In the genomic region with DNA sequence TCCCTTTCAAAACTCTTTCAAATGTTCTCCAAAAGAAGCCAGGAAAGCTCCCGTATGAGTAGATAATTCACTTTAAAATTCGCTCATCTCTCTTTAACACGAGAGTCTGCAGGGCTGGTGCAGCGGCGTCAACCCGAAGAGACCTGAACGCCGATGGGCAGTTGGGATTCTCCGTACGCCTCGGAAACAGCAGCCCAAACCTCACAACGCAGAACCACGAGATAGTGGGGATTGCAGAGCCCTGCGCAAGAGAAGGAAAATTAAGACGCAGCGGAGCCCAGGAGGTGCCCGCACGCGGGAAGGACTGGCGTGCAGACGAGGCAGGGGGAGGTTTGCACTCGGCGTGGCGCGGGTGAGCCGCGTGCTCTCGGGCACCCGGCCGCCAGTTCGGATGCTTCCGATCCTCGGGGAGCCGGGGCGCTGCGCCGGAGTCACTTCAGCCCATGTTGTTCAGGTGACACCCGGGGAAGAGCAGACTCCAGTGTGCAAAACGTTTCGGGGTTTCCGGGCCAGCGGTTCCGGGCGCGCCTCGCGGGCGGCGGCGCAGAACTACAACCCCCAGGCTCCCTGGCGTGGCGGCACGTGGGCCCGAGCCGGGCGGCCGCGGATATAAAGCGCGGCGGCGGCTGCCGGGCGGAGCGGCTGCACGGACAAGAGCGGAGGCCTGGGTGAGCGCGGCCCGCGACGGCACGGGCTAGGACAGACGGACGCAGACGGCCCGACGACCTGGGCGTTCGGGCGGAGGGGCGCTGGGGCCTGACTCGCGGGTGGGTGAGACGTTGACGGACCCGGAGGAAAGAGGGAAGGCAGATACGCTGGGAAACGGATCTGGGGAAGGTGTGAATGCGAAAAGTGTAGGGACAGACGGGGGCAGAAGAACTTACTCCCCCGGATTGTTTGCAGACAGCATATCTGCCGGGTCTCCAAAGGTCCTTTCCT, we compare ENCODE assay signal across 1 cellular context.
TF ChIP-seq lines count a peak whose summit lies in the region.

A gene with protein sequence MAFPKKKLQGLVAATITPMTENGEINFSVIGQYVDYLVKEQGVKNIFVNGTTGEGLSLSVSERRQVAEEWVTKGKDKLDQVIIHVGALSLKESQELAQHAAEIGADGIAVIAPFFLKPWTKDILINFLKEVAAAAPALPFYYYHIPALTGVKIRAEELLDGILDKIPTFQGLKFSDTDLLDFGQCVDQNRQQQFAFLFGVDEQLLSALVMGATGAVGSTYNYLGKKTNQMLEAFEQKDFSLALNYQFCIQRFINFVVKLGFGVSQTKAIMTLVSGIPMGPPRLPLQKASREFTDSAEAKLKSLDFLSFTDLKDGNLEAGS (plus strand): TSS at position 636 of the 939 bp plus-strand sequence. CDS start 4,599 bp downstream, outside the sequence.

TF ChIP-seq in K562, 482 proteins besides CTCF, POLR2A, EP300 and RAD21 (continued from another document and continues in another):
- TF ChIP-seq, protein P1, sequence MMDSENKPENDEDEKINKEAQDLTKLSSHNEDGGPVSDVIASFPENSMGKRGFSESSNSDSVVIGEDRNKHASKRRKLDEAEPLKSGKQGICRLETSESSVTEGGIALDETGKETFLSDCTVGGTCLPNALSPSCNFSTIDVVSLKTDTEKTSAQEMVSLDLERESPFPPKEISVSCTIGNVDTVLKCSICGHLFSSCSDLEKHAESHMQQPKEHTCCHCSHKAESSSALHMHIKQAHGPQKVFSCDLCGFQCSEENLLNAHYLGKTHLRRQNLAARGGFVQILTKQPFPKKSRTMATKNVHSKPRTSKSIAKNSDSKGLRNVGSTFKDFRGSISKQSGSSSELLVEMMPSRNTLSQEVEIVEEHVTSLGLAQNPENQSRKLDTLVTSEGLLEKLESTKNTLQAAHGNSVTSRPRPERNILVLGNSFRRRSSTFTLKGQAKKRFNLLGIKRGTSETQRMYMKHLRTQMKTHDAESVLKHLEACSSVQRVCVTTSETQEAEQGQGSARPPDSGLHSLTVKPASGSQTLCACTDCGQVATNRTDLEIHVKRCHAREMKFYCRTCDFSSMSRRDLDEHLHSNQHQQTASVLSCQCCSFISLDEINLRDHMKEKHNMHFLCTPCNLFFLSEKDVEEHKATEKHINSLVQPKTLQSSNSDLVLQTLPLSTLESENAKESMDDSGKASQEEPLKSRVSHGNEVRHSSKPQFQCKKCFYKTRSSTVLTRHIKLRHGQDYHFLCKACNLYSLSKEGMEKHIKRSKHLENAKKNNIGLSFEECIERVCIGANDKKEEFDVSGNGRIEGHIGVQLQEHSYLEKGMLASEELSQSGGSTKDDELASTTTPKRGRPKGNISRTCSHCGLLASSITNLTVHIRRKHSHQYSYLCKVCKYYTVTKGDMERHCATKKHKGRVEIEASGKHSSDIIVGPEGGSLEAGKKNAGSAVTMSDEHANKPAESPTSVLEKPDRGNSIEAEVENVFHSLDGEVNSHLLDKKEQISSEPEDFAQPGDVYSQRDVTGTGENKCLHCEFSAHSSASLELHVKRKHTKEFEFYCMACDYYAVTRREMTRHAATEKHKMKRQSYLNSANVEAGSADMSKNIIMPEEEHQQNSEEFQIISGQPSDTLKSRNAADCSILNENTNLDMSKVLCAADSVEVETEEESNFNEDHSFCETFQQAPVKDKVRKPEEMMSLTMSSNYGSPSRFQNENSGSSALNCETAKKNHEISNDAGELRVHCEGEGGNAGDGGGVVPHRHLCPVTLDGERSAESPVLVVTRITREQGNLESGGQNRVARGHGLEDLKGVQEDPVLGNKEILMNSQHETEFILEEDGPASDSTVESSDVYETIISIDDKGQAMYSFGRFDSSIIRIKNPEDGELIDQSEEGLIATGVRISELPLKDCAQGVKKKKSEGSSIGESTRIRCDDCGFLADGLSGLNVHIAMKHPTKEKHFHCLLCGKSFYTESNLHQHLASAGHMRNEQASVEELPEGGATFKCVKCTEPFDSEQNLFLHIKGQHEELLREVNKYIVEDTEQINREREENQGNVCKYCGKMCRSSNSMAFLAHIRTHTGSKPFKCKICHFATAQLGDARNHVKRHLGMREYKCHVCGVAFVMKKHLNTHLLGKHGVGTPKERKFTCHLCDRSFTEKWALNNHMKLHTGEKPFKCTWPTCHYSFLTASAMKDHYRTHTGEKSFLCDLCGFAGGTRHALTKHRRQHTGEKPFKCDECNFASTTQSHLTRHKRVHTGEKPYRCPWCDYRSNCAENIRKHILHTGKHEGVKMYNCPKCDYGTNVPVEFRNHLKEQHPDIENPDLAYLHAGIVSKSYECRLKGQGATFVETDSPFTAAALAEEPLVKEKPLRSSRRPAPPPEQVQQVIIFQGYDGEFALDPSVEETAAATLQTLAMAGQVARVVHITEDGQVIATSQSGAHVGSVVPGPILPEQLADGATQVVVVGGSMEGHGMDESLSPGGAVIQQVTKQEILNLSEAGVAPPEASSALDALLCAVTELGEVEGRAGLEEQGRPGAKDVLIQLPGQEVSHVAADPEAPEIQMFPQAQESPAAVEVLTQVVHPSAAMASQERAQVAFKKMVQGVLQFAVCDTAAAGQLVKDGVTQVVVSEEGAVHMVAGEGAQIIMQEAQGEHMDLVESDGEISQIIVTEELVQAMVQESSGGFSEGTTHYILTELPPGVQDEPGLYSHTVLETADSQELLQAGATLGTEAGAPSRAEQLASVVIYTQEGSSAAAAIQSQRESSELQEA (IDR thresholded peaks at IDR 0.05; ENCODE audit: low read depth) = no peak
- TF ChIP-seq, protein P2, sequence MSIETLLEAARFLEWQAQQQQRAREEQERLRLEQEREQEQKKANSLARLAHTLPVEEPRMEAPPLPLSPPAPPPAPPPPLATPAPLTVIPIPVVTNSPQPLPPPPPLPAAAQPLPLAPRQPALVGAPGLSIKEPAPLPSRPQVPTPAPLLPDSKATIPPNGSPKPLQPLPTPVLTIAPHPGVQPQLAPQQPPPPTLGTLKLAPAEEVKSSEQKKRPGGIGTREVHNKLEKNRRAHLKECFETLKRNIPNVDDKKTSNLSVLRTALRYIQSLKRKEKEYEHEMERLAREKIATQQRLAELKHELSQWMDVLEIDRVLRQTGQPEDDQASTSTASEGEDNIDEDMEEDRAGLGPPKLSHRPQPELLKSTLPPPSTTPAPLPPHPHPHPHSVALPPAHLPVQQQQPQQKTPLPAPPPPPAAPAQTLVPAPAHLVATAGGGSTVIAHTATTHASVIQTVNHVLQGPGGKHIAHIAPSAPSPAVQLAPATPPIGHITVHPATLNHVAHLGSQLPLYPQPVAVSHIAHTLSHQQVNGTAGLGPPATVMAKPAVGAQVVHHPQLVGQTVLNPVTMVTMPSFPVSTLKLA (conservative IDR thresholded peaks at IDR 0.05) = peak; percentile 81 to 94
- TF ChIP-seq, protein P3, sequence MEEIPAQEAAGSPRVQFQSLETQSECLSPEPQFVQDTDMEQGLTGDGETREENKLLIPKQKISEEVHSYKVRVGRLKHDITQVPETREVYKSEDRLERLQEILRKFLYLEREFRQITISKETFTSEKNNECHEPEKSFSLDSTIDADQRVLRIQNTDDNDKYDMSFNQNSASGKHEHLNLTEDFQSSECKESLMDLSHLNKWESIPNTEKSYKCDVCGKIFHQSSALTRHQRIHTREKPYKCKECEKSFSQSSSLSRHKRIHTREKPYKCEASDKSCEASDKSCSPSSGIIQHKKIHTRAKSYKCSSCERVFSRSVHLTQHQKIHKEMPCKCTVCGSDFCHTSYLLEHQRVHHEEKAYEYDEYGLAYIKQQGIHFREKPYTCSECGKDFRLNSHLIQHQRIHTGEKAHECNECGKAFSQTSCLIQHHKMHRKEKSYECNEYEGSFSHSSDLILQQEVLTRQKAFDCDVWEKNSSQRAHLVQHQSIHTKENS (CRISPR knock-in tag; IDR thresholded peaks at IDR 0.05) = no peak
- TF ChIP-seq TSC22D4 (tag; IDR thresholded peaks at IDR 0.05) = no peak
- TF ChIP-seq SUPT5H (IDR thresholded peaks at IDR 0.05) = peak; percentile 84
- no peak for TF ChIP-seq MIER1 (IDR thresholded peaks at IDR 0.05; ENCODE audit: low read depth)
- TF ChIP-seq, protein P4, sequence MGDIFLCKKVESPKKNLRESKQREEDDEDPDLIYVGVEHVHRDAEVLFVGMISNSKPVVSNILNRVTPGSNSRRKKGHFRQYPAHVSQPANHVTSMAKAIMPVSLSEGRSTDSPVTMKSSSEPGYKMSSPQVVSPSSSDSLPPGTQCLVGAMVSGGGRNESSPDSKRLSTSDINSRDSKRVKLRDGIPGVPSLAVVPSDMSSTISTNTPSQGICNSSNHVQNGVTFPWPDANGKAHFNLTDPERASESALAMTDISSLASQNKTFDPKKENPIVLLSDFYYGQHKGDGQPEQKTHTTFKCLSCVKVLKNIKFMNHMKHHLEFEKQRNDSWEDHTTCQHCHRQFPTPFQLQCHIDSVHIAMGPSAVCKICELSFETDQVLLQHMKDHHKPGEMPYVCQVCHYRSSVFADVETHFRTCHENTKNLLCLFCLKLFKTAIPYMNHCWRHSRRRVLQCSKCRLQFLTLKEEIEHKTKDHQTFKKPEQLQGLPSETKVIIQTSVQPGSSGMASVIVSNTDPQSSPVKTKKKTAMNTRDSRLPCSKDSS (IDR thresholded peaks at IDR 0.05; ENCODE audit: low read depth, partially characterized antibody) = no peak
- TF ChIP-seq, protein P5, sequence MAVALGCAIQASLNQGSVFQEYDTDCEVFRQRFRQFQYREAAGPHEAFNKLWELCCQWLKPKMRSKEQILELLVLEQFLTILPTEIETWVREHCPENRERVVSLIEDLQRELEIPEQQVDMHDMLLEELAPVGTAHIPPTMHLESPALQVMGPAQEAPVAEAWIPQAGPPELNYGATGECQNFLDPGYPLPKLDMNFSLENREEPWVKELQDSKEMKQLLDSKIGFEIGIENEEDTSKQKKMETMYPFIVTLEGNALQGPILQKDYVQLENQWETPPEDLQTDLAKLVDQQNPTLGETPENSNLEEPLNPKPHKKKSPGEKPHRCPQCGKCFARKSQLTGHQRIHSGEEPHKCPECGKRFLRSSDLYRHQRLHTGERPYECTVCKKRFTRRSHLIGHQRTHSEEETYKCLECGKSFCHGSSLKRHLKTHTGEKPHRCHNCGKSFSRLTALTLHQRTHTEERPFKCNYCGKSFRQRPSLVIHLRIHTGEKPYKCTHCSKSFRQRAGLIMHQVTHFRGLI (CRISPR knock-in tag; IDR thresholded peaks at IDR 0.05) = peak; percentile 76
- TF ChIP-seq, protein P6, sequence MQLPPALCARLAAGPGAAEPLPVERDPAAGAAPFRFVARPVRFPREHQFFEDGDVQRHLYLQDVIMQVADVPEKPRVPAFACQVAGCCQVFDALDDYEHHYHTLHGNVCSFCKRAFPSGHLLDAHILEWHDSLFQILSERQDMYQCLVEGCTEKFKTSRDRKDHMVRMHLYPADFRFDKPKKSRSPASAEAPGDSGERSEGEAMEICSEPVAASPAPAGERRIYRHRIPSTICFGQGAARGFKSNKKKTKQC (CRISPR knock-in tag; IDR thresholded peaks at IDR 0.05) = peak; percentile 98
- TF ChIP-seq MYC (IDR thresholded peaks at IDR 0.05; ENCODE audit: low read depth, low read length) = peak; percentile 94
- peak; percentile 95 for TF ChIP-seq MYC (CRISPR knock-in tag; IDR thresholded peaks at IDR 0.05; ENCODE audit: borderline replicate concordance, low read depth)
- peak; percentile 90 for TF ChIP-seq PCBP1 (IDR thresholded peaks at IDR 0.05; ENCODE audit: low read depth, low read length, poor library complexity, severe bottlenecking)
- no peak for TF ChIP-seq BRCA1 (IDR thresholded peaks at IDR 0.05)
- peak; percentile 90; the same call in 1 of the 2 replicates for TF ChIP-seq BRCA1 (CRISPR knock-in tag; IDR thresholded peaks at IDR 0.05)
- TF ChIP-seq, protein P7, sequence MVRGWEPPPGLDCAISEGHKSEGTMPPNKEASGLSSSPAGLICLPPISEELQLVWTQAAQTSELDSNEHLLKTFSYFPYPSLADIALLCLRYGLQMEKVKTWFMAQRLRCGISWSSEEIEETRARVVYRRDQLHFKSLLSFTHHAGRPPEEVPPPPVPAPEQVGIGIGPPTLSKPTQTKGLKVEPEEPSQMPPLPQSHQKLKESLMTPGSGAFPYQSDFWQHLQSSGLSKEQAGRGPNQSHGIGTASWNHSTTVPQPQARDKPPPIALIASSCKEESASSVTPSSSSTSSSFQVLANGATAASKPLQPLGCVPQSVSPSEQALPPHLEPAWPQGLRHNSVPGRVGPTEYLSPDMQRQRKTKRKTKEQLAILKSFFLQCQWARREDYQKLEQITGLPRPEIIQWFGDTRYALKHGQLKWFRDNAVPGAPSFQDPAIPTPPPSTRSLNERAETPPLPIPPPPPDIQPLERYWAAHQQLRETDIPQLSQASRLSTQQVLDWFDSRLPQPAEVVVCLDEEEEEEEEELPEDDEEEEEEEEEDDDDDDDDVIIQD (CRISPR knock-in tag; IDR thresholded peaks at IDR 0.05) = peak; percentile 67; the same call in 1 of the 2 replicates
- TF ChIP-seq YY1 (IDR thresholded peaks at IDR 0.05; ENCODE audit: borderline replicate concordance in 1 of 3, control insufficient read depth in 1 of 3, extremely low read depth in 1 of 3, insufficient read depth in 3 of 3, insufficient read length in 1 of 3, insufficient replicate concordance in 2 of 3, low read depth in 1 of 3, low read length in 2 of 3) = peak; percentile 16 to 68 (median 55)
- TF ChIP-seq, protein P8, sequence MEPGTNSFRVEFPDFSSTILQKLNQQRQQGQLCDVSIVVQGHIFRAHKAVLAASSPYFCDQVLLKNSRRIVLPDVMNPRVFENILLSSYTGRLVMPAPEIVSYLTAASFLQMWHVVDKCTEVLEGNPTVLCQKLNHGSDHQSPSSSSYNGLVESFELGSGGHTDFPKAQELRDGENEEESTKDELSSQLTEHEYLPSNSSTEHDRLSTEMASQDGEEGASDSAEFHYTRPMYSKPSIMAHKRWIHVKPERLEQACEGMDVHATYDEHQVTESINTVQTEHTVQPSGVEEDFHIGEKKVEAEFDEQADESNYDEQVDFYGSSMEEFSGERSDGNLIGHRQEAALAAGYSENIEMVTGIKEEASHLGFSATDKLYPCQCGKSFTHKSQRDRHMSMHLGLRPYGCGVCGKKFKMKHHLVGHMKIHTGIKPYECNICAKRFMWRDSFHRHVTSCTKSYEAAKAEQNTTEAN (CRISPR knock-in tag; IDR thresholded peaks at IDR 0.05) = peak; percentile 93
- TF ChIP-seq ZNF785 (CRISPR knock-in tag; IDR thresholded peaks at IDR 0.05) = no peak
- no peak for TF ChIP-seq ZKSCAN8 (CRISPR knock-in tag; IDR thresholded peaks at IDR 0.05)
- TF ChIP-seq, protein P9, sequence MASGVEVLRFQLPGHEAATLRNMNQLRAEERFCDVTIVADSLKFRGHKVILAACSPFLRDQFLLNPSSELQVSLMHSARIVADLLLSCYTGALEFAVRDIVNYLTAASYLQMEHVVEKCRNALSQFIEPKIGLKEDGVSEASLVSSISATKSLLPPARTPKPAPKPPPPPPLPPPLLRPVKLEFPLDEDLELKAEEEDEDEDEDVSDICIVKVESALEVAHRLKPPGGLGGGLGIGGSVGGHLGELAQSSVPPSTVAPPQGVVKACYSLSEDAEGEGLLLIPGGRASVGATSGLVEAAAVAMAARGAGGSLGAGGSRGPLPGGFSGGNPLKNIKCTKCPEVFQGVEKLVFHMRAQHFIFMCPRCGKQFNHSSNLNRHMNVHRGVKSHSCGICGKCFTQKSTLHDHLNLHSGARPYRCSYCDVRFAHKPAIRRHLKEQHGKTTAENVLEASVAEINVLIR (CRISPR knock-in tag; IDR thresholded peaks at IDR 0.05) = peak; percentile 54
- TF ChIP-seq RAD51 (IDR thresholded peaks at IDR 0.05; ENCODE audit: borderline replicate concordance, low read depth) = peak; percentile 74
- peak; percentile 77 to 80; a peak in 3 of 4 replicates for TF ChIP-seq SIX5 (IDR thresholded peaks at IDR 0.05; ENCODE audit: borderline replicate concordance in 1 of 2, insufficient read depth in 1 of 2, low read depth in 1 of 2, low read length in 2 of 2)
- no peak for TF ChIP-seq PHB2 (IDR thresholded peaks at IDR 0.05; ENCODE audit: low read depth)
- peak; percentile 35; the same call in 1 of the 2 replicates for TF ChIP-seq EGR1 (conservative IDR thresholded peaks at IDR 0.05)
- 0 out of 2 replicates have a peak, but pooled peaks have one; percentile 14 for TF ChIP-seq ZNF561 (CRISPR knock-in tag; conservative IDR thresholded peaks at IDR 0.05)
- TF ChIP-seq GTF2E2 (tag; IDR thresholded peaks at IDR 0.05) = peak; percentile 91
